Comparison of ENCODE assay signal across 1 cellular context in the genomic region with DNA sequence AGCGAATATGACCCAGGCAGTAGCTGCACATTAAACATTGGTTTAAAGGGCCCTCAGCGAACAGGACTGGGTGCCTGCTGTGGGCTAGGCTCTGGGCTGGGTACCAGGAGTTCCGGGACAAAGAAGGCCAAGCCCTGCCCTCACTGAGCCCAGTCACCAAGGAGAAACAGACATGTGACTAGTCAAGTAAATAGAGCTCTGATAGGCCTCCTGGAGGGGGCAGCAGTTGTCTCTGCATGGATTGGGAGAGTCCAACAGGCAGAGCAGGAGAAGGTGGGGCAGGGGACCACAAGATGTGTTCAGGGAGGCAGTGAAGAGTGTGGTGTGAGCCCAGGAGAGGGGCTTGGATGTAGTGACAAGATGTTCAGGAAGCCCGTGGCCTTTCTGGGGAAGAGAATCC.
TF ChIP-seq lines count a peak whose summit lies in the region.

No MANE protein-coding gene starts in this region.

TF ChIP-seq in HepG2, 621 proteins besides CTCF, POLR2A, EP300 and RAD21 (continued from another document and continues in another):
- TF ChIP-seq ZNF432 (CRISPR knock-in tag; IDR thresholded peaks at IDR 0.05; ENCODE audit: borderline replicate concordance) (no peak), ZNF484 (CRISPR knock-in tag; IDR thresholded peaks at IDR 0.05; ENCODE audit: borderline replicate concordance, low read depth) (no peak), ZSCAN22 (CRISPR knock-in tag; IDR thresholded peaks at IDR 0.05) (no peak), TAF15 (IDR thresholded peaks at IDR 0.05; ENCODE audit: low read depth, low read length, poor library complexity, severe bottlenecking) (no peak), ZNF260 (CRISPR knock-in tag; IDR thresholded peaks at IDR 0.05; ENCODE audit: borderline replicate concordance, low read depth) (no peak), FOXA1 (IDR thresholded peaks at IDR 0.05) (no peak), FOXA1 (CRISPR knock-in tag; IDR thresholded peaks at IDR 0.05) (peak; percentile 95), ZNF501 (CRISPR knock-in tag; IDR thresholded peaks at IDR 0.05) (no peak; the same call in 1 of the 2 replicates), ZNF331 (CRISPR knock-in tag; IDR thresholded peaks at IDR 0.05) (peak; percentile 50; the same call in 1 of the 2 replicates), HCFC1 (IDR thresholded peaks at IDR 0.05; ENCODE audit: low read depth, low read length) (no peak), ZNF567 (CRISPR knock-in tag; IDR thresholded peaks at IDR 0.05; ENCODE audit: borderline replicate concordance) (no peak), SP1 (IDR thresholded peaks at IDR 0.05) (no peak), SP1 (CRISPR knock-in tag; IDR thresholded peaks at IDR 0.05) (no peak)
- TF ChIP-seq, protein P1, sequence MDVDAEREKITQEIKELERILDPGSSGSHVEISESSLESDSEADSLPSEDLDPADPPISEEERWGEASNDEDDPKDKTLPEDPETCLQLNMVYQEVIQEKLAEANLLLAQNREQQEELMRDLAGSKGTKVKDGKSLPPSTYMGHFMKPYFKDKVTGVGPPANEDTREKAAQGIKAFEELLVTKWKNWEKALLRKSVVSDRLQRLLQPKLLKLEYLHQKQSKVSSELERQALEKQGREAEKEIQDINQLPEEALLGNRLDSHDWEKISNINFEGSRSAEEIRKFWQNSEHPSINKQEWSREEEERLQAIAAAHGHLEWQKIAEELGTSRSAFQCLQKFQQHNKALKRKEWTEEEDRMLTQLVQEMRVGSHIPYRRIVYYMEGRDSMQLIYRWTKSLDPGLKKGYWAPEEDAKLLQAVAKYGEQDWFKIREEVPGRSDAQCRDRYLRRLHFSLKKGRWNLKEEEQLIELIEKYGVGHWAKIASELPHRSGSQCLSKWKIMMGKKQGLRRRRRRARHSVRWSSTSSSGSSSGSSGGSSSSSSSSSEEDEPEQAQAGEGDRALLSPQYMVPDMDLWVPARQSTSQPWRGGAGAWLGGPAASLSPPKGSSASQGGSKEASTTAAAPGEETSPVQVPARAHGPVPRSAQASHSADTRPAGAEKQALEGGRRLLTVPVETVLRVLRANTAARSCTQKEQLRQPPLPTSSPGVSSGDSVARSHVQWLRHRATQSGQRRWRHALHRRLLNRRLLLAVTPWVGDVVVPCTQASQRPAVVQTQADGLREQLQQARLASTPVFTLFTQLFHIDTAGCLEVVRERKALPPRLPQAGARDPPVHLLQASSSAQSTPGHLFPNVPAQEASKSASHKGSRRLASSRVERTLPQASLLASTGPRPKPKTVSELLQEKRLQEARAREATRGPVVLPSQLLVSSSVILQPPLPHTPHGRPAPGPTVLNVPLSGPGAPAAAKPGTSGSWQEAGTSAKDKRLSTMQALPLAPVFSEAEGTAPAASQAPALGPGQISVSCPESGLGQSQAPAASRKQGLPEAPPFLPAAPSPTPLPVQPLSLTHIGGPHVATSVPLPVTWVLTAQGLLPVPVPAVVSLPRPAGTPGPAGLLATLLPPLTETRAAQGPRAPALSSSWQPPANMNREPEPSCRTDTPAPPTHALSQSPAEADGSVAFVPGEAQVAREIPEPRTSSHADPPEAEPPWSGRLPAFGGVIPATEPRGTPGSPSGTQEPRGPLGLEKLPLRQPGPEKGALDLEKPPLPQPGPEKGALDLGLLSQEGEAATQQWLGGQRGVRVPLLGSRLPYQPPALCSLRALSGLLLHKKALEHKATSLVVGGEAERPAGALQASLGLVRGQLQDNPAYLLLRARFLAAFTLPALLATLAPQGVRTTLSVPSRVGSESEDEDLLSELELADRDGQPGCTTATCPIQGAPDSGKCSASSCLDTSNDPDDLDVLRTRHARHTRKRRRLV (CRISPR knock-in tag; IDR thresholded peaks at IDR 0.05), result no peak
- TF ChIP-seq, protein P2, sequence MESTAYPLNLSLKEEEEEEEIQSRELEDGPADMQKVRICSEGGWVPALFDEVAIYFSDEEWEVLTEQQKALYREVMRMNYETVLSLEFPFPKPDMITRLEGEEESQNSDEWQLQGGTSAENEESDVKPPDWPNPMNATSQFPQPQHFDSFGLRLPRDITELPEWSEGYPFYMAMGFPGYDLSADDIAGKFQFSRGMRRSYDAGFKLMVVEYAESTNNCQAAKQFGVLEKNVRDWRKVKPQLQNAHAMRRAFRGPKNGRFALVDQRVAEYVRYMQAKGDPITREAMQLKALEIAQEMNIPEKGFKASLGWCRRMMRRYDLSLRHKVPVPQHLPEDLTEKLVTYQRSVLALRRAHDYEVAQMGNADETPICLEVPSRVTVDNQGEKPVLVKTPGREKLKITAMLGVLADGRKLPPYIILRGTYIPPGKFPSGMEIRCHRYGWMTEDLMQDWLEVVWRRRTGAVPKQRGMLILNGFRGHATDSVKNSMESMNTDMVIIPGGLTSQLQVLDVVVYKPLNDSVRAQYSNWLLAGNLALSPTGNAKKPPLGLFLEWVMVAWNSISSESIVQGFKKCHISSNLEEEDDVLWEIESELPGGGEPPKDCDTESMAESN (CRISPR knock-in tag; conservative IDR thresholded peaks at IDR 0.05), result no peak
- TF ChIP-seq, protein P3, sequence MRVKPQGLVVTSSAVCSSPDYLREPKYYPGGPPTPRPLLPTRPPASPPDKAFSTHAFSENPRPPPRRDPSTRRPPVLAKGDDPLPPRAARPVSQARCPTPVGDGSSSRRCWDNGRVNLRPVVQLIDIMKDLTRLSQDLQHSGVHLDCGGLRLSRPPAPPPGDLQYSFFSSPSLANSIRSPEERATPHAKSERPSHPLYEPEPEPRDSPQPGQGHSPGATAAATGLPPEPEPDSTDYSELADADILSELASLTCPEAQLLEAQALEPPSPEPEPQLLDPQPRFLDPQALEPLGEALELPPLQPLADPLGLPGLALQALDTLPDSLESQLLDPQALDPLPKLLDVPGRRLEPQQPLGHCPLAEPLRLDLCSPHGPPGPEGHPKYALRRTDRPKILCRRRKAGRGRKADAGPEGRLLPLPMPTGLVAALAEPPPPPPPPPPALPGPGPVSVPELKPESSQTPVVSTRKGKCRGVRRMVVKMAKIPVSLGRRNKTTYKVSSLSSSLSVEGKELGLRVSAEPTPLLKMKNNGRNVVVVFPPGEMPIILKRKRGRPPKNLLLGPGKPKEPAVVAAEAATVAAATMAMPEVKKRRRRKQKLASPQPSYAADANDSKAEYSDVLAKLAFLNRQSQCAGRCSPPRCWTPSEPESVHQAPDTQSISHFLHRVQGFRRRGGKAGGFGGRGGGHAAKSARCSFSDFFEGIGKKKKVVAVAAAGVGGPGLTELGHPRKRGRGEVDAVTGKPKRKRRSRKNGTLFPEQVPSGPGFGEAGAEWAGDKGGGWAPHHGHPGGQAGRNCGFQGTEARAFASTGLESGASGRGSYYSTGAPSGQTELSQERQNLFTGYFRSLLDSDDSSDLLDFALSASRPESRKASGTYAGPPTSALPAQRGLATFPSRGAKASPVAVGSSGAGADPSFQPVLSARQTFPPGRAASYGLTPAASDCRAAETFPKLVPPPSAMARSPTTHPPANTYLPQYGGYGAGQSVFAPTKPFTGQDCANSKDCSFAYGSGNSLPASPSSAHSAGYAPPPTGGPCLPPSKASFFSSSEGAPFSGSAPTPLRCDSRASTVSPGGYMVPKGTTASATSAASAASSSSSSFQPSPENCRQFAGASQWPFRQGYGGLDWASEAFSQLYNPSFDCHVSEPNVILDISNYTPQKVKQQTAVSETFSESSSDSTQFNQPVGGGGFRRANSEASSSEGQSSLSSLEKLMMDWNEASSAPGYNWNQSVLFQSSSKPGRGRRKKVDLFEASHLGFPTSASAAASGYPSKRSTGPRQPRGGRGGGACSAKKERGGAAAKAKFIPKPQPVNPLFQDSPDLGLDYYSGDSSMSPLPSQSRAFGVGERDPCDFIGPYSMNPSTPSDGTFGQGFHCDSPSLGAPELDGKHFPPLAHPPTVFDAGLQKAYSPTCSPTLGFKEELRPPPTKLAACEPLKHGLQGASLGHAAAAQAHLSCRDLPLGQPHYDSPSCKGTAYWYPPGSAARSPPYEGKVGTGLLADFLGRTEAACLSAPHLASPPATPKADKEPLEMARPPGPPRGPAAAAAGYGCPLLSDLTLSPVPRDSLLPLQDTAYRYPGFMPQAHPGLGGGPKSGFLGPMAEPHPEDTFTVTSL (CRISPR knock-in tag; IDR thresholded peaks at IDR 0.05; ENCODE audit: borderline replicate concordance), result no peak
- TF ChIP-seq, protein P4, sequence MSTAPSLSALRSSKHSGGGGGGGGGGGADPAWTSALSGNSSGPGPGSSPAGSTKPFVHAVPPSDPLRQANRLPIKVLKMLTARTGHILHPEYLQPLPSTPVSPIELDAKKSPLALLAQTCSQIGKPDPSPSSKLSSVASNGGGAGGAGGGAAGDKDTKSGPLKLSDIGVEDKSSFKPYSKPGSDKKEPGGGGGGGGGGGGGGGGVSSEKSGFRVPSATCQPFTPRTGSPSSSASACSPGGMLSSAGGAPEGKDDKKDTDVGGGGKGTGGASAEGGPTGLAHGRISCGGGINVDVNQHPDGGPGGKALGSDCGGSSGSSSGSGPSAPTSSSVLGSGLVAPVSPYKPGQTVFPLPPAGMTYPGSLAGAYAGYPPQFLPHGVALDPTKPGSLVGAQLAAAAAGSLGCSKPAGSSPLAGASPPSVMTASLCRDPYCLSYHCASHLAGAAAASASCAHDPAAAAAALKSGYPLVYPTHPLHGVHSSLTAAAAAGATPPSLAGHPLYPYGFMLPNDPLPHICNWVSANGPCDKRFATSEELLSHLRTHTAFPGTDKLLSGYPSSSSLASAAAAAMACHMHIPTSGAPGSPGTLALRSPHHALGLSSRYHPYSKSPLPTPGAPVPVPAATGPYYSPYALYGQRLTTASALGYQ (CRISPR knock-in tag; IDR thresholded peaks at IDR 0.05), result no peak
- TF ChIP-seq, protein P5, sequence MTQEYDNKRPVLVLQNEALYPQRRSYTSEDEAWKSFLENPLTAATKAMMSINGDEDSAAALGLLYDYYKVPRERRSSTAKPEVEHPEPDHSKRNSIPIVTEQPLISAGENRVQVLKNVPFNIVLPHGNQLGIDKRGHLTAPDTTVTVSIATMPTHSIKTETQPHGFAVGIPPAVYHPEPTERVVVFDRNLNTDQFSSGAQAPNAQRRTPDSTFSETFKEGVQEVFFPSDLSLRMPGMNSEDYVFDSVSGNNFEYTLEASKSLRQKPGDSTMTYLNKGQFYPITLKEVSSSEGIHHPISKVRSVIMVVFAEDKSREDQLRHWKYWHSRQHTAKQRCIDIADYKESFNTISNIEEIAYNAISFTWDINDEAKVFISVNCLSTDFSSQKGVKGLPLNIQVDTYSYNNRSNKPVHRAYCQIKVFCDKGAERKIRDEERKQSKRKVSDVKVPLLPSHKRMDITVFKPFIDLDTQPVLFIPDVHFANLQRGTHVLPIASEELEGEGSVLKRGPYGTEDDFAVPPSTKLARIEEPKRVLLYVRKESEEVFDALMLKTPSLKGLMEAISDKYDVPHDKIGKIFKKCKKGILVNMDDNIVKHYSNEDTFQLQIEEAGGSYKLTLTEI (CRISPR knock-in tag; conservative IDR thresholded peaks at IDR 0.05), result no peak
- TF ChIP-seq, protein P6, sequence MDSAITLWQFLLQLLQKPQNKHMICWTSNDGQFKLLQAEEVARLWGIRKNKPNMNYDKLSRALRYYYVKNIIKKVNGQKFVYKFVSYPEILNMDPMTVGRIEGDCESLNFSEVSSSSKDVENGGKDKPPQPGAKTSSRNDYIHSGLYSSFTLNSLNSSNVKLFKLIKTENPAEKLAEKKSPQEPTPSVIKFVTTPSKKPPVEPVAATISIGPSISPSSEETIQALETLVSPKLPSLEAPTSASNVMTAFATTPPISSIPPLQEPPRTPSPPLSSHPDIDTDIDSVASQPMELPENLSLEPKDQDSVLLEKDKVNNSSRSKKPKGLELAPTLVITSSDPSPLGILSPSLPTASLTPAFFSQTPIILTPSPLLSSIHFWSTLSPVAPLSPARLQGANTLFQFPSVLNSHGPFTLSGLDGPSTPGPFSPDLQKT (CRISPR knock-in tag; IDR thresholded peaks at IDR 0.05; ENCODE audit: borderline replicate concordance), result no peak
- TF ChIP-seq, protein P7, sequence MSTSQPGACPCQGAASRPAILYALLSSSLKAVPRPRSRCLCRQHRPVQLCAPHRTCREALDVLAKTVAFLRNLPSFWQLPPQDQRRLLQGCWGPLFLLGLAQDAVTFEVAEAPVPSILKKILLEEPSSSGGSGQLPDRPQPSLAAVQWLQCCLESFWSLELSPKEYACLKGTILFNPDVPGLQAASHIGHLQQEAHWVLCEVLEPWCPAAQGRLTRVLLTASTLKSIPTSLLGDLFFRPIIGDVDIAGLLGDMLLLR (CRISPR knock-in tag; IDR thresholded peaks at IDR 0.05), result no peak
